Comparison of ENCODE assay signal across 1 cellular context in the genomic region with DNA sequence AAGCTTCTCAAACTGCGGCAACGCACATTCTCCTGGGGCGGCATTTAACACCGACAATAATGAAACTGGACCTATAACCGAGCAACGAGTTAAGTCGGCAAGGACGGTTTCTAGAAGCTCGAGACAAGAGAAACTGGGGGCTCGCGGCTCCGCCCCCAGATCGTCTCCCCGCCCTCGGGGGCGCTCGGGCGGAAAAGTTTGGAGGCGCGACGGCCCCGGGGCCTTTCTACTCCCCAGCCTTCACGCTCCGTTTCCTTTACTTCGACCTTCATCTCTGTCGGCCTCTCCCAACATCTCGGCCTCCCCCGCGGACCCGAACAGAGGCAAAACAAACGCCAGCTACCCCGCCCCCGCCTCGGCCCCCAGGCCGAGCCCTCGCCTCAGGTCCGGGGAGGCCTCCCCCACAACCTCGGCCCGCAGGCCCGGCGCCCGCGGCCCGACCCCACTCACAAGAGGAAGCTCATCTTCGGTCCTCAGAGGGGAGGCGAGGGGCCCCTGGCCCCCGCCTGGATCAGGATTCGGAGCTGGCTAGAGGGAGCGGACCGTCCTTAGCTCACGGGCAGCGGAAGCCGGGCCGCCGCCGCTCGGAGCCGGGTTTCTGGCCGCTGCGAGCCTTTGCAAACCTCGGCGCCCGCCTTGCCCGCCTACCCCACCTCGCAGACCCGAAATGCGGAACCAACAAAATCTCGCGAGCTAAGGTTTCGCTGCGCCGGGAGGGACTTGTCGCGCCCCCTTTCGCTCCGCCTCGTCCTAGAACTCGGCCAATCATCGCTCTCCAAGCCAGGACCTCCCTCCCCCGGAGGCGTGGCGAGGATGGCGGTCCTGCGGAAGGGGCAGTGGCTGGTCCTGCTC.
TF ChIP-seq lines count a peak whose summit lies in the region.

A gene (minus strand): TSS at position 669 of the 852 bp plus-strand sequence. CDS start 205 bp downstream, at position 464.

TF ChIP-seq in GM12878, 131 proteins besides CTCF, POLR2A, EP300 and RAD21 (continued from another document):
- TF ChIP-seq, protein P1, sequence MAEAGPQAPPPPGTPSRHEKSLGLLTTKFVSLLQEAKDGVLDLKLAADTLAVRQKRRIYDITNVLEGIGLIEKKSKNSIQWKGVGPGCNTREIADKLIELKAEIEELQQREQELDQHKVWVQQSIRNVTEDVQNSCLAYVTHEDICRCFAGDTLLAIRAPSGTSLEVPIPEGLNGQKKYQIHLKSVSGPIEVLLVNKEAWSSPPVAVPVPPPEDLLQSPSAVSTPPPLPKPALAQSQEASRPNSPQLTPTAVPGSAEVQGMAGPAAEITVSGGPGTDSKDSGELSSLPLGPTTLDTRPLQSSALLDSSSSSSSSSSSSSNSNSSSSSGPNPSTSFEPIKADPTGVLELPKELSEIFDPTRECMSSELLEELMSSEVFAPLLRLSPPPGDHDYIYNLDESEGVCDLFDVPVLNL (IDR thresholded peaks at IDR 0.05; ENCODE audit: low read depth, low read length) = no peak; the same call in 1 of the 2 replicates
- TF ChIP-seq, protein P2, sequence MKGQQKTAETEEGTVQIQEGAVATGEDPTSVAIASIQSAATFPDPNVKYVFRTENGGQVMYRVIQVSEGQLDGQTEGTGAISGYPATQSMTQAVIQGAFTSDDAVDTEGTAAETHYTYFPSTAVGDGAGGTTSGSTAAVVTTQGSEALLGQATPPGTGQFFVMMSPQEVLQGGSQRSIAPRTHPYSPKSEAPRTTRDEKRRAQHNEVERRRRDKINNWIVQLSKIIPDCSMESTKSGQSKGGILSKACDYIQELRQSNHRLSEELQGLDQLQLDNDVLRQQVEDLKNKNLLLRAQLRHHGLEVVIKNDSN (IDR thresholded peaks at IDR 0.05; ENCODE audit: borderline replicate concordance, extremely low read length, insufficient read depth, low read depth, low read length) = no peak
- TF ChIP-seq LARP7 (IDR thresholded peaks at IDR 0.05) (no peak; the same call in none of the 2 replicates), MEF2B (IDR thresholded peaks at IDR 0.05; ENCODE audit: partially characterized antibody, poor library complexity, severe bottlenecking) (peak; percentile 23), TAF1 (IDR thresholded peaks at IDR 0.05; ENCODE audit: borderline replicate concordance, low read depth, low read length) (peak; percentile 97), EED (IDR thresholded peaks at IDR 0.05; ENCODE audit: low read depth) (no peak), GATAD2B (conservative IDR thresholded peaks at IDR 0.05; ENCODE audit: low read depth) (peak; percentile 96), IRF4 (IDR thresholded peaks at IDR 0.05; ENCODE audit: low read depth, low read length) (0 out of 2 replicates have a peak, but pooled peaks have one; percentile 21), ZNF24 (IDR thresholded peaks at IDR 0.05) (peak; percentile 67; the same call in 1 of the 2 replicates), HCFC1 (IDR thresholded peaks at IDR 0.05; ENCODE audit: low read length) (no peak; the same call in 1 of the 2 replicates), ZNF274 (IDR thresholded peaks at IDR 0.05; ENCODE audit: insufficient read depth, insufficient read length) (no peak), FOXM1 (IDR thresholded peaks at IDR 0.05; ENCODE audit: low read depth, low read length) (no peak)
- TF ChIP-seq, protein P3, sequence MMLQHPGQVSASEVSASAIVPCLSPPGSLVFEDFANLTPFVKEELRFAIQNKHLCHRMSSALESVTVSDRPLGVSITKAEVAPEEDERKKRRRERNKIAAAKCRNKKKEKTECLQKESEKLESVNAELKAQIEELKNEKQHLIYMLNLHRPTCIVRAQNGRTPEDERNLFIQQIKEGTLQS (IDR thresholded peaks at IDR 0.05; ENCODE audit: borderline replicate concordance, extremely low read depth, low read depth, low read length) = no peak
- TF ChIP-seq, protein P4, sequence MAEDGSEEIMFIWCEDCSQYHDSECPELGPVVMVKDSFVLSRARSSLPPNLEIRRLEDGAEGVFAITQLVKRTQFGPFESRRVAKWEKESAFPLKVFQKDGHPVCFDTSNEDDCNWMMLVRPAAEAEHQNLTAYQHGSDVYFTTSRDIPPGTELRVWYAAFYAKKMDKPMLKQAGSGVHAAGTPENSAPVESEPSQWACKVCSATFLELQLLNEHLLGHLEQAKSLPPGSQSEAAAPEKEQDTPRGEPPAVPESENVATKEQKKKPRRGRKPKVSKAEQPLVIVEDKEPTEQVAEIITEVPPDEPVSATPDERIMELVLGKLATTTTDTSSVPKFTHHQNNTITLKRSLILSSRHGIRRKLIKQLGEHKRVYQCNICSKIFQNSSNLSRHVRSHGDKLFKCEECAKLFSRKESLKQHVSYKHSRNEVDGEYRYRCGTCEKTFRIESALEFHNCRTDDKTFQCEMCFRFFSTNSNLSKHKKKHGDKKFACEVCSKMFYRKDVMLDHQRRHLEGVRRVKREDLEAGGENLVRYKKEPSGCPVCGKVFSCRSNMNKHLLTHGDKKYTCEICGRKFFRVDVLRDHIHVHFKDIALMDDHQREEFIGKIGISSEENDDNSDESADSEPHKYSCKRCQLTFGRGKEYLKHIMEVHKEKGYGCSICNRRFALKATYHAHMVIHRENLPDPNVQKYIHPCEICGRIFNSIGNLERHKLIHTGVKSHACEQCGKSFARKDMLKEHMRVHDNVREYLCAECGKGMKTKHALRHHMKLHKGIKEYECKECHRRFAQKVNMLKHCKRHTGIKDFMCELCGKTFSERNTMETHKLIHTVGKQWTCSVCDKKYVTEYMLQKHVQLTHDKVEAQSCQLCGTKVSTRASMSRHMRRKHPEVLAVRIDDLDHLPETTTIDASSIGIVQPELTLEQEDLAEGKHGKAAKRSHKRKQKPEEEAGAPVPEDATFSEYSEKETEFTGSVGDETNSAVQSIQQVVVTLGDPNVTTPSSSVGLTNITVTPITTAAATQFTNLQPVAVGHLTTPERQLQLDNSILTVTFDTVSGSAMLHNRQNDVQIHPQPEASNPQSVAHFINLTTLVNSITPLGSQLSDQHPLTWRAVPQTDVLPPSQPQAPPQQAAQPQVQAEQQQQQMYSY (CRISPR knock-in tag; IDR thresholded peaks at IDR 0.05) = 0 out of 2 replicates have a peak, but pooled peaks have one; percentile 44
- TF ChIP-seq, protein P5, sequence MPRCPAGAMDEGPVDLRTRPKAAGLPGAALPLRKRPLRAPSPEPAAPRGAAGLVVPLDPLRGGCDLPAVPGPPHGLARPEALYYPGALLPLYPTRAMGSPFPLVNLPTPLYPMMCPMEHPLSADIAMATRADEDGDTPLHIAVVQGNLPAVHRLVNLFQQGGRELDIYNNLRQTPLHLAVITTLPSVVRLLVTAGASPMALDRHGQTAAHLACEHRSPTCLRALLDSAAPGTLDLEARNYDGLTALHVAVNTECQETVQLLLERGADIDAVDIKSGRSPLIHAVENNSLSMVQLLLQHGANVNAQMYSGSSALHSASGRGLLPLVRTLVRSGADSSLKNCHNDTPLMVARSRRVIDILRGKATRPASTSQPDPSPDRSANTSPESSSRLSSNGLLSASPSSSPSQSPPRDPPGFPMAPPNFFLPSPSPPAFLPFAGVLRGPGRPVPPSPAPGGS (IDR thresholded peaks at IDR 0.05; ENCODE audit: borderline replicate concordance, insufficient read depth, low read depth, low read length, poor library complexity, severe bottlenecking) = no peak
TF ChIP-seq in GM12878: peak in this region for 46.
